Comparison of ENCODE assay signal across 28 cellular contexts in the genomic region with DNA sequence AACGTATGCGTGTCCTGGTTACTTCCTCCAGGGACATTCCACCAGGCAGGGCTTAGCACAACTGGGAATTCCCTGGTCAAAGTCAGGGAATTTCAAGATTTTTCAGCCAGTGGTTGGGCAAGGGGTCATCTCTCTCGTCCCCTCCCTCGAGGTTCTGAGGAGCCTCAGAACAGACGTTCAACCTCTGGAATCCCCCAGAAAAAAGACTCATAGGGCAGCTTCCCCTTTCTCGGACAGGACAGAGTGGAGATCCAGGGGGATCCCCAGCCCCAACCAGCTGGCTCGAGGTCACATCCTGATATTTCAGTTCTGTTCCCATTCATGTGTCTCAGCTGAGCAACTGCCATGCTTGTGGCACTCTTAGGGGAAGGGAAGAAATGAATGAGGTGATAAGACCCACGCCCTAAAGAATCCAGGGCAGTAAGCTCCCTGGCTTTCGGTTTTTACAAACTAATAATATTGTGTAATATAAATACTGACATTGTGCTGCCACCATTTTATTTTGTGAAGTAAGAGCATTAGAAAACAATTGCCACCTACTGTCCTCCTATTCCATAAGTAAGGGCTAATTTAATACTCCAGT. TPM values are rescaled to one million over a fixed set of nuclear protein-coding genes. Genes with fewer than 3 reads are reported as not detected.
A peak's percentile ranks its signal among the peaks of the same experiment; 100 is the strongest.
DNase-seq lines count a peak whose midpoint lies in the region; ATAC-seq, FAIRE-seq and TF ChIP-seq lines count a peak whose summit lies in the region.
"Had no signal": no experiment of that assay in that cellular context is flagged by ENCODE, and none has a peak within 500 bp of the region (broad histone marks: within the 10 kb centered on the region; RNA-seq: fewer than 3 reads in every experiment).

No MANE protein-coding gene starts in this region.

- RAD21 ChIA-PET in GM12878 (lab: Charles Lee; ENCODE audit: unreplicated experiment), result interaction anchor here (0.9 to 12.1 kb wide), 5 partner anchors 16 to 108 kb away, joined by 4 to 340 read pairs (median 17); a partner anchor contains a TSS

- FAIRE-seq in GM12878 (lab: Jason Lieb, UNC), result no peak
- FAIRE-seq: TTC549 had no signal

- CTCF ChIA-PET in GM12878 (lab: Yijun Ruan, JAX), result interaction anchor here (1.0 to 14.4 kb wide), 7 partner anchors 15 to 108 kb away, joined by 3 to 623 read pairs (median 28); no protein-coding TSS in a partner anchor

- DNase-seq in Right ventricle myocardium inferior (ENCODE audit: missing footprints), result peak; percentile 45
- DNase-seq in heart left ventricle, result no peak
- DNase-seq in GM12878 (ENCODE audit: low read depth, low spot score), result peak; percentile 47
- DNase-seq in myocyte (ENCODE audit: low read depth), result peak; percentile 54
- no peak for DNase-seq in gastrocnemius medialis
- no peak for DNase-seq in uterus
- no peak for DNase-seq in stimulated activated CD4-positive, alpha-beta T cell treated with anti-CD3 and anti-CD28 coated beads, Interleukin-12 subunit alpha, Interleukin-12 subunit beta, amount 100 ng/mL, for 4 hours
- DNase-seq: activated CD4-positive, alpha-beta T cell treated with anti-CD3 and anti-CD28 coated beads, Interleukin-2, amount 50 U/mL, for 4 hours; activated naive CD4-positive, alpha-beta T cell treated with Interleukin-2 at 50 U/mL for 16 hours; activated T-cell treated with anti-CD3 and anti-CD28 coated beads, Interleukin-2, amount 50 U/mL, for 72 hours; CD8-positive, alpha-beta T cell; DMS153; effector memory CD4-positive, alpha-beta T cell; erythroblast; HCEC 1CT; mesendoderm; naive thymus-derived CD8-positive, alpha-beta T cell; NCI-H146; NCI-H446 treated with DMSO at 0.1 percent for 48 hours; NCI-H82; upper lobe of right lung had no signal

- H3K27me3 ChIP-seq in heart left ventricle (peaks cover 0 to 22% (median 11%) of the 10 kb centered on the region in 9 donors), GM12878 (replicated peaks in 1 of 2; ENCODE audit: control insufficient read depth in 2 of 2, insufficient read depth in 2 of 2, low read length in 1 of 2) (no peaks in the 10 kb centered on the region; a peak in 1 of 4 replicates), gastrocnemius medialis (peaks cover 0 to 9% (median 5%) of the 10 kb centered on the region in 3 donors), uterus (peaks cover 0 to under 1% of the 10 kb centered on the region in 2 donors)

- SMC1A ChIA-PET in GM12878 (lab: Charles Lee; ENCODE audit: uncharacterized antibody, unreplicated experiment), result interaction anchor here (0.8 to 12.3 kb wide), 5 partner anchors 14 to 425 kb away, joined by 3 to 374 read pairs (median 3); no protein-coding TSS in a partner anchor

- H3K36me3 ChIP-seq in heart left ventricle (no peaks in the 10 kb centered on the region), GM12878 (ENCODE audit: control insufficient read depth in 2 of 2, insufficient read depth in 2 of 2, low read length in 1 of 2) (no peaks in the 10 kb centered on the region), gastrocnemius medialis (no peaks in the 10 kb centered on the region), uterus (no peaks in the 10 kb centered on the region)
- H3K36me3 ChIP-seq: upper lobe of right lung had no signal

- intact Hi-C loops in Right ventricle myocardium inferior (cut with DNase I) (no loop called here), heart left ventricle (cut with DNase I) (no loop called here), GM12878 (cut with micrococcal nuclease; ENCODE audit: unreplicated experiment) (no loop called here), gastrocnemius medialis (cut with DNase I; ENCODE audit: low total_unique reads) (no loop called here), uterus (cut with DNase I; ENCODE audit: low total_unique reads) (no loop called here)

- no peaks in the 10 kb centered on the region for H4K20me1 ChIP-seq in GM12878 (ENCODE audit: control insufficient read depth, insufficient read depth)

- POLR2A ChIA-PET in GM12878 (lab: Charles Lee), result interaction anchor here (11.9 kb wide), 1 partner anchor 15 kb away, joined by 228 read pairs; no protein-coding TSS in a partner anchor

- 48 to 58% (median 55%) methylated on average over 9 of the region's 9 CpGs for WGBS in heart left ventricle, 4 donors
- under 1% methylated on average over 9 of the region's 9 CpGs for whole genome bisulfite sequencing in GM12878 (ENCODE audit: insufficient coverage, insufficient replicate concordance, low lambda C conversion rate, missing lambda C conversion rate)

- peak overlapping the region; percentile 36; the same call in 1 of the 2 replicates for H3K4me2 ChIP-seq in GM12878 (ENCODE audit: control insufficient read depth, insufficient read depth)

- H2AFZ ChIP-seq in GM12878 (ENCODE audit: control insufficient read depth, low read depth, low read length), result no peak overlapping the region

- in situ Hi-C loops in GM12878 (cut with MboI) (no loop called here), gastrocnemius medialis (cut with MboI; ENCODE audit: low sequenced_read_pairs in 4 of 4) (no loop called here)

- peak; percentile 35 to 38; a peak in 2 of 4 replicates for TF ChIP-seq EP300 in GM12878 (IDR thresholded peaks at IDR 0.05; ENCODE audit: borderline replicate concordance in 1 of 2, control insufficient read depth in 1 of 2, low read depth in 2 of 2, low read length in 2 of 2)

- BruUV-seq in GM12878 (replicated peaks; lab: Mats Ljungman, UMichigan), result no TSS peak

- no peak for TF ChIP-seq RAD21 in GM12878 (IDR thresholded peaks at IDR 0.05; ENCODE audit: insufficient read depth, low read depth, low read length)

- H3K9me3 ChIP-seq in heart left ventricle (no peaks in the 10 kb centered on the region), GM12878 (replicated peaks; ENCODE audit: control insufficient read depth, insufficient read depth, low read length) (no peaks in the 10 kb centered on the region), gastrocnemius medialis (no peaks in the 10 kb centered on the region), uterus (no peaks in the 10 kb centered on the region)
- H3K9me3 ChIP-seq: upper lobe of right lung had no signal

- H3K4me1 ChIP-seq in heart left ventricle (peaks cover 0 to 53% (median 14%) of the 10 kb centered on the region in 12 donors), GM12878 (ENCODE audit: control insufficient read depth, insufficient read depth, low read length) (peaks cover 35% of the 10 kb centered on the region), gastrocnemius medialis (peaks cover 0 to 2% of the 10 kb centered on the region in 2 donors), uterus (no peaks in the 10 kb centered on the region)

- H3K27ac ChIP-seq in heart left ventricle (no peak overlapping the region), GM12878 (ENCODE audit: control insufficient read depth, insufficient read depth) (peak overlapping the region; percentile 17), gastrocnemius medialis (peak overlapping the region in 1 of 4 donors; percentile 41), uterus (no peak overlapping the region)
- H3K27ac ChIP-seq: 22Rv1, SK-N-MC, upper lobe of right lung had no signal

- H3K9ac ChIP-seq in GM12878 (ENCODE audit: control insufficient read depth, insufficient read depth, low read length), result no peak overlapping the region

- TF ChIP-seq POLR2A in heart left ventricle (IDR thresholded peaks at IDR 0.05) (no peak), GM12878 (IDR thresholded peaks at IDR 0.05; ENCODE audit: low read depth, low read length) (no peak), gastrocnemius medialis (IDR thresholded peaks at IDR 0.05) (no peak), uterus (IDR thresholded peaks at IDR 0.05) (no peak)

- ATAC-seq in Right ventricle myocardium inferior (no peak), heart left ventricle (no peak), GM12878 (peak; percentile 17), gastrocnemius medialis (no peak), GM18519 (IDR thresholded peaks at IDR 0.05; ENCODE audit: low FRiP score, unreplicated experiment) (no peak)
- ATAC-seq: activated T-cell treated with anti-CD3 and anti-CD28 coated beads, Interleukin-2, amount 50 U/mL, for 72 hours; CD8-positive, alpha-beta T cell; naive thymus-derived CD8-positive, alpha-beta T cell; upper lobe of right lung had no signal

- H3K79me2 ChIP-seq in GM12878 (ENCODE audit: control insufficient read depth, insufficient read depth, low read length), result no peaks in the 10 kb centered on the region

- TF ChIP-seq CTCF in heart left ventricle (IDR thresholded peaks at IDR 0.05) (no peak), GM12878 (IDR thresholded peaks at IDR 0.05 in 2 of 3, conservative IDR thresholded peaks at IDR 0.05 in 1 of 3; ENCODE audit: control insufficient read depth in 2 of 3, extremely low read depth in 1 of 3, insufficient read depth in 1 of 3, low read depth in 3 of 3, low read length in 3 of 3) (no peak), gastrocnemius medialis (IDR thresholded peaks at IDR 0.05 in 4 of 5, conservative IDR thresholded peaks at IDR 0.05 in 1 of 5) (no peak), uterus (IDR thresholded peaks at IDR 0.05) (no peak)

- H3K4me3 ChIP-seq in heart left ventricle, result no peak overlapping the region
- no peak overlapping the region for H3K4me3 ChIP-seq in GM12878
- no peak overlapping the region for H3K4me3 ChIP-seq in gastrocnemius medialis
- no peak overlapping the region for H3K4me3 ChIP-seq in uterus
- H3K4me3 ChIP-seq: SK-N-MC, upper lobe of right lung had no signal

RNA-seq across cellular contexts. Expression of a gene that starts 5.0 kb away (rescaled TPM):
- total RNA-seq in Right ventricle myocardium inferior (2.4 TPM), heart left ventricle (10 to 100 TPM in 2 of 9 donors, 1 to 10 TPM in 7; 2.0 to 99.2 (median 6.4) TPM), GM12878 (2014; rRNA removed) (0.22 and 0.40 TPM in 2 replicates), GM12878 (2014; rRNA removed; fragmentation: Illumina TruSeq; extraction: Trizol) (0.18 and 0.40 TPM in 2 replicates), GM12878 (2021) (0.26 and 0.53 TPM in 2 replicates), myocyte (22.3 and 27.0 TPM in 2 replicates), gastrocnemius medialis (1 to 10 TPM in 2 of 4 donors, under 1 TPM in 2; 0.25 to 6.2 (median 0.92) TPM), uterus (1 to 10 TPM in 1 of 4 donors, under 1 TPM in 2, not detected in 1; 0.26 to 4.8 (median 0.29) TPM)
- polyA plus RNA-seq in heart left ventricle (10 to 100 TPM in 1 of 2 donors, 1 to 10 TPM in 1; 6.9 to 49.3 TPM), GM12878 (2011; rRNA removed) (0.05 TPM in 1 of 2 replicates, not detected in the other), GM12878 (2014; fragmentation: Illumina TruSeq; extraction: Trizol) (0.11 and 0.48 TPM in 2 replicates), GM12878 (2014; fragmentation: Nextera tagmentation; extraction: Ambion mirVana) (not detected), GM12878 (2014; rRNA removed) (0.32 and 0.80 TPM in 2 replicates), GM12878 (2016; fragmentation: Nextera tagmentation; extraction: Ambion mirVana) (under 1 TPM in 1 of 2 experiments, not detected in 1; 0.16 TPM)
- total RNA-seq in GM12878 (2013; cell fraction: nucleolus; rRNA removed), result 0.40 and 0.91 TPM in 2 replicates
- 0.33 TPM for polyA plus RNA-seq in GM12878 (2011; ENCODE audit: low read depth)
- polyA plus RNA-seq in GM12878 (2011; cell fraction: cytosol; rRNA removed), result 0.09 TPM in 1 of 2 replicates, not detected in the other
- polyA plus RNA-seq in GM12878 (2011; cell fraction: nucleus; rRNA removed), result 0.07 TPM in 1 of 2 replicates, not detected in the other
- polyA plus RNA-seq in GM12878 (2012), result 0.31 and 0.77 TPM in 2 replicates
- polyA minus RNA-seq in GM12878 (2011; rRNA and poly(A)+ RNA removed), result not detected in 2 replicates
- polyA minus RNA-seq in GM12878 (2011; cell fraction: cytosol; rRNA and poly(A)+ RNA removed), result not detected in 2 replicates
- not detected in 2 replicates for polyA minus RNA-seq in GM12878 (2011; cell fraction: nucleus; rRNA and poly(A)+ RNA removed)
- polyA plus RNA-seq in myocyte (2012), result 6.8 TPM
- total RNA-seq: activated T-cell treated with anti-CD3 and anti-CD28 coated beads, Interleukin-2, amount 50 U/mL, for 72 hours; CD8-positive, alpha-beta T cell; fibroblast of villous mesenchyme; naive thymus-derived CD8-positive, alpha-beta T cell; T-helper 1 cell treated with Interleukin-12 subunit alpha and Interleukin-12 subunit beta and Interleukin-4 antibody, amounts not matched to agents 30 ng/mL and 1 ng/mL, for 36 hours had no signal
- polyA plus RNA-seq: naive thymus-derived CD8-positive, alpha-beta T cell had no signal

RNA-seq across cellular contexts. Expression of a gene that starts 17.4 kb away (rescaled TPM):
- 1.4 TPM for total RNA-seq in Right ventricle myocardium inferior
- 10 to 100 TPM in 3 of 9 donors, 1 to 10 TPM in 6; 1.6 to 64.5 (median 8.1) TPM for total RNA-seq in heart left ventricle
- polyA plus RNA-seq in heart left ventricle, result 10 to 100 TPM; 25.0 to 27.9 TPM
- 0.94 and 0.98 TPM in 2 replicates for total RNA-seq in GM12878 (2013; cell fraction: nucleolus; rRNA removed)
- total RNA-seq in GM12878 (2014; rRNA removed), result under 0.01 TPM in 1 of 2 replicates, not detected in the other
- 0.14 TPM in 1 of 2 replicates, not detected in the other for total RNA-seq in GM12878 (2014; rRNA removed; fragmentation: Illumina TruSeq; extraction: Trizol)
- total RNA-seq in GM12878 (2021), result not detected in 2 replicates
- not detected for polyA plus RNA-seq in GM12878 (2011; ENCODE audit: low read depth)
- 0.41 and 0.50 TPM in 2 replicates for polyA plus RNA-seq in GM12878 (2011; rRNA removed)
- polyA plus RNA-seq in GM12878 (2011; cell fraction: cytosol; rRNA removed), result 0.60 and 0.87 TPM in 2 replicates
- polyA plus RNA-seq in GM12878 (2011; cell fraction: nucleus; rRNA removed), result 0.48 and 1.0 TPM in 2 replicates
- polyA plus RNA-seq in GM12878 (2012), result 0.45 TPM in 1 of 2 replicates, not detected in the other
- not detected in 2 replicates for polyA plus RNA-seq in GM12878 (2014; fragmentation: Illumina TruSeq; extraction: Trizol)
- polyA plus RNA-seq in GM12878 (2014; fragmentation: Nextera tagmentation; extraction: Ambion mirVana), result under 1 TPM in 1 of 2 experiments, not detected in 1; 0.04 TPM
- polyA plus RNA-seq in GM12878 (2014; rRNA removed), result 0.39 TPM in 1 of 2 replicates, not detected in the other
- 1 to 10 TPM in 1 of 2 experiments, under 1 TPM in 1; 0.20 to 1.0 TPM for polyA plus RNA-seq in GM12878 (2016; fragmentation: Nextera tagmentation; extraction: Ambion mirVana)
- polyA minus RNA-seq in GM12878 (2011; rRNA and poly(A)+ RNA removed), result 0.44 and 0.67 TPM in 2 replicates
- 0.13 TPM in 1 of 2 replicates, not detected in the other for polyA minus RNA-seq in GM12878 (2011; cell fraction: cytosol; rRNA and poly(A)+ RNA removed)
- 0.60 and 0.67 TPM in 2 replicates for polyA minus RNA-seq in GM12878 (2011; cell fraction: nucleus; rRNA and poly(A)+ RNA removed)
- total RNA-seq in myocyte, result 9,118 and 11,163 TPM in 2 replicates
- polyA plus RNA-seq in myocyte (2012), result 4,992 TPM
- 1,000 to 10,000 TPM in 2 of 4 donors, 100 to 1,000 TPM in 2; 304 to 3,604 (median 1,823) TPM for total RNA-seq in gastrocnemius medialis
- total RNA-seq in uterus, result 1 to 10 TPM in 1 of 4 donors, under 1 TPM in 1, not detected in 2; 0.30 to 3.9 TPM
- total RNA-seq: activated T-cell treated with anti-CD3 and anti-CD28 coated beads, Interleukin-2, amount 50 U/mL, for 72 hours; CD8-positive, alpha-beta T cell; left lobe of liver; naive thymus-derived CD8-positive, alpha-beta T cell had no signal
- polyA plus RNA-seq: naive thymus-derived CD8-positive, alpha-beta T cell had no signal

RNA-seq across cellular contexts. Expression of a gene that starts 26.6 kb away (rescaled TPM):
- total RNA-seq in Right ventricle myocardium inferior, result 9,445 TPM
- 1,000 to 10,000 TPM; 5,987 to 9,948 (median 7,621) TPM for total RNA-seq in heart left ventricle
- polyA plus RNA-seq in heart left ventricle, result over 10,000 TPM in 1 of 2 donors, 1,000 to 10,000 TPM in 1; 9,964 to 28,496 TPM
- not detected in 2 replicates for total RNA-seq in GM12878 (2013; cell fraction: nucleolus; rRNA removed)
- total RNA-seq in GM12878 (2014; rRNA removed), result not detected in 2 replicates
- not detected in 2 replicates for total RNA-seq in GM12878 (2014; rRNA removed; fragmentation: Illumina TruSeq; extraction: Trizol)
- total RNA-seq in GM12878 (2021), result not detected in 2 replicates
- polyA plus RNA-seq in GM12878 (2011; ENCODE audit: low read depth), result not detected
- not detected in 2 replicates for polyA plus RNA-seq in GM12878 (2011; rRNA removed)
- polyA plus RNA-seq in GM12878 (2011; cell fraction: cytosol; rRNA removed), result not detected in 2 replicates
- not detected in 2 replicates for polyA plus RNA-seq in GM12878 (2011; cell fraction: nucleus; rRNA removed)
- not detected in 2 replicates for polyA plus RNA-seq in GM12878 (2012)
- not detected in 2 replicates for polyA plus RNA-seq in GM12878 (2014; fragmentation: Illumina TruSeq; extraction: Trizol)
- polyA plus RNA-seq in GM12878 (2014; fragmentation: Nextera tagmentation; extraction: Ambion mirVana), result not detected
- not detected in 2 replicates for polyA plus RNA-seq in GM12878 (2014; rRNA removed)
- polyA plus RNA-seq in GM12878 (2016; fragmentation: Nextera tagmentation; extraction: Ambion mirVana), result 1 to 10 TPM in 1 of 2 experiments, not detected in 1; 2.2 TPM
- polyA minus RNA-seq in GM12878 (2011; rRNA and poly(A)+ RNA removed), result not detected in 2 replicates
- not detected in 2 replicates for polyA minus RNA-seq in GM12878 (2011; cell fraction: cytosol; rRNA and poly(A)+ RNA removed)
- polyA minus RNA-seq in GM12878 (2011; cell fraction: nucleus; rRNA and poly(A)+ RNA removed), result 0.19 TPM in 1 of 2 replicates, not detected in the other
- 3,022 and 4,635 TPM in 2 replicates for total RNA-seq in myocyte
- 2,977 TPM for polyA plus RNA-seq in myocyte (2012)
- total RNA-seq in gastrocnemius medialis, result 10 to 100 TPM in 1 of 4 donors, 1 to 10 TPM in 1, under 1 TPM in 1, not detected in 1; 0.39 to 14.8 (median 6.7) TPM
- total RNA-seq in uterus, result under 1 TPM in 1 of 4 donors, not detected in 3; 0.21 TPM
- total RNA-seq: activated T-cell treated with anti-CD3 and anti-CD28 coated beads, Interleukin-2, amount 50 U/mL, for 72 hours; CD8-positive, alpha-beta T cell; naive thymus-derived CD8-positive, alpha-beta T cell; T-helper 1 cell treated with Interleukin-12 subunit alpha and Interleukin-12 subunit beta and Interleukin-4 antibody, amounts not matched to agents 30 ng/mL and 1 ng/mL, for 36 hours had no signal
- polyA plus RNA-seq: naive thymus-derived CD8-positive, alpha-beta T cell had no signal

Comparison
In these comparisons a context has a peak if more than half of its experiments do, and no peak if none do; other contexts are left out.
1. DNase-seq: peak in Right ventricle myocardium inferior (single experiment), GM12878 (single experiment) and myocyte (single experiment); none in heart left ventricle (0 of 5), gastrocnemius medialis (0 of 2), uterus (0 of 2) and stimulated activated CD4-positive, alpha-beta T cell treated with anti-CD3 and anti-CD28 coated beads, Interleukin-12 subunit alpha, Interleukin-12 subunit beta, amount 100 ng/mL, for 4 hours (single experiment).
2. RNA of a gene that starts 17.4 kb away (total RNA-seq): 9,118 to 11,163 TPM in myocyte and 304 to 3,604 TPM in gastrocnemius medialis; 1.6 to 64.5 TPM in heart left ventricle, 1.4 TPM in Right ventricle myocardium inferior (single experiment), 0.30 to 3.9 TPM in uterus and under 0.01 to 0.98 TPM in GM12878; every median in the first group is over 4 times any median in the second.
3. RNA of a gene that starts 26.6 kb away (total RNA-seq): 9,445 TPM in Right ventricle myocardium inferior (single experiment), 5,987 to 9,948 TPM in heart left ventricle and 3,022 to 4,635 TPM in myocyte; 0.39 to 14.8 TPM in gastrocnemius medialis, not detected in GM12878 and 0.21 TPM in uterus; every median in the first group is over 100 times any median in the second.